Comparison of ENCODE assay signal across 1 cellular context in genomic region chr10:103757531-103758293, GRCh38.
TF ChIP-seq lines count a peak whose summit lies in the region.

No MANE protein-coding gene starts in this region.

TF ChIP-seq in H1, 55 proteins besides CTCF, POLR2A, EP300 and RAD21 (continued from another document):
- TF ChIP-seq POLR2AphosphoS5 (IDR thresholded peaks at IDR 0.05; ENCODE audit: low read depth, low read length) = no peak
- TF ChIP-seq ATF3 (IDR thresholded peaks at IDR 0.05; ENCODE audit: insufficient read depth, low read depth, low read length) = no peak
- no peak for TF ChIP-seq SIRT6 (IDR thresholded peaks at IDR 0.05; ENCODE audit: low read length)
- TF ChIP-seq RFX5 (IDR thresholded peaks at IDR 0.05; ENCODE audit: borderline replicate concordance, low read depth, low read length) = no peak
- TF ChIP-seq SP2 (IDR thresholded peaks at IDR 0.05; ENCODE audit: low read length) = no peak
- peak; percentile 82; the same call in 1 of the 2 replicates for TF ChIP-seq BACH1 (IDR thresholded peaks at IDR 0.05; ENCODE audit: low read length)
- no peak for TF ChIP-seq PHF8 (conservative IDR thresholded peaks at IDR 0.05; ENCODE audit: low read depth, low read length)
- TF ChIP-seq SUZ12 (IDR thresholded peaks at IDR 0.05; ENCODE audit: low read length) = no peak
- peak; percentile 51; the same call in 1 of the 2 replicates for TF ChIP-seq SP1 (IDR thresholded peaks at IDR 0.05; ENCODE audit: low read depth, low read length)
- TF ChIP-seq EZH2 (IDR thresholded peaks at IDR 0.05; ENCODE audit: low read depth, low read length, severe bottlenecking) = no peak
- TF ChIP-seq TAF1 (IDR thresholded peaks at IDR 0.05; ENCODE audit: low read depth, low read length) = no peak
- TF ChIP-seq CEBPB (IDR thresholded peaks at IDR 0.05; ENCODE audit: low read depth, low read length) = no peak
- TF ChIP-seq ZNF274 (IDR thresholded peaks at IDR 0.05; ENCODE audit: borderline replicate concordance, extremely low read depth, low read length) = no peak
- TF ChIP-seq, protein P1, sequence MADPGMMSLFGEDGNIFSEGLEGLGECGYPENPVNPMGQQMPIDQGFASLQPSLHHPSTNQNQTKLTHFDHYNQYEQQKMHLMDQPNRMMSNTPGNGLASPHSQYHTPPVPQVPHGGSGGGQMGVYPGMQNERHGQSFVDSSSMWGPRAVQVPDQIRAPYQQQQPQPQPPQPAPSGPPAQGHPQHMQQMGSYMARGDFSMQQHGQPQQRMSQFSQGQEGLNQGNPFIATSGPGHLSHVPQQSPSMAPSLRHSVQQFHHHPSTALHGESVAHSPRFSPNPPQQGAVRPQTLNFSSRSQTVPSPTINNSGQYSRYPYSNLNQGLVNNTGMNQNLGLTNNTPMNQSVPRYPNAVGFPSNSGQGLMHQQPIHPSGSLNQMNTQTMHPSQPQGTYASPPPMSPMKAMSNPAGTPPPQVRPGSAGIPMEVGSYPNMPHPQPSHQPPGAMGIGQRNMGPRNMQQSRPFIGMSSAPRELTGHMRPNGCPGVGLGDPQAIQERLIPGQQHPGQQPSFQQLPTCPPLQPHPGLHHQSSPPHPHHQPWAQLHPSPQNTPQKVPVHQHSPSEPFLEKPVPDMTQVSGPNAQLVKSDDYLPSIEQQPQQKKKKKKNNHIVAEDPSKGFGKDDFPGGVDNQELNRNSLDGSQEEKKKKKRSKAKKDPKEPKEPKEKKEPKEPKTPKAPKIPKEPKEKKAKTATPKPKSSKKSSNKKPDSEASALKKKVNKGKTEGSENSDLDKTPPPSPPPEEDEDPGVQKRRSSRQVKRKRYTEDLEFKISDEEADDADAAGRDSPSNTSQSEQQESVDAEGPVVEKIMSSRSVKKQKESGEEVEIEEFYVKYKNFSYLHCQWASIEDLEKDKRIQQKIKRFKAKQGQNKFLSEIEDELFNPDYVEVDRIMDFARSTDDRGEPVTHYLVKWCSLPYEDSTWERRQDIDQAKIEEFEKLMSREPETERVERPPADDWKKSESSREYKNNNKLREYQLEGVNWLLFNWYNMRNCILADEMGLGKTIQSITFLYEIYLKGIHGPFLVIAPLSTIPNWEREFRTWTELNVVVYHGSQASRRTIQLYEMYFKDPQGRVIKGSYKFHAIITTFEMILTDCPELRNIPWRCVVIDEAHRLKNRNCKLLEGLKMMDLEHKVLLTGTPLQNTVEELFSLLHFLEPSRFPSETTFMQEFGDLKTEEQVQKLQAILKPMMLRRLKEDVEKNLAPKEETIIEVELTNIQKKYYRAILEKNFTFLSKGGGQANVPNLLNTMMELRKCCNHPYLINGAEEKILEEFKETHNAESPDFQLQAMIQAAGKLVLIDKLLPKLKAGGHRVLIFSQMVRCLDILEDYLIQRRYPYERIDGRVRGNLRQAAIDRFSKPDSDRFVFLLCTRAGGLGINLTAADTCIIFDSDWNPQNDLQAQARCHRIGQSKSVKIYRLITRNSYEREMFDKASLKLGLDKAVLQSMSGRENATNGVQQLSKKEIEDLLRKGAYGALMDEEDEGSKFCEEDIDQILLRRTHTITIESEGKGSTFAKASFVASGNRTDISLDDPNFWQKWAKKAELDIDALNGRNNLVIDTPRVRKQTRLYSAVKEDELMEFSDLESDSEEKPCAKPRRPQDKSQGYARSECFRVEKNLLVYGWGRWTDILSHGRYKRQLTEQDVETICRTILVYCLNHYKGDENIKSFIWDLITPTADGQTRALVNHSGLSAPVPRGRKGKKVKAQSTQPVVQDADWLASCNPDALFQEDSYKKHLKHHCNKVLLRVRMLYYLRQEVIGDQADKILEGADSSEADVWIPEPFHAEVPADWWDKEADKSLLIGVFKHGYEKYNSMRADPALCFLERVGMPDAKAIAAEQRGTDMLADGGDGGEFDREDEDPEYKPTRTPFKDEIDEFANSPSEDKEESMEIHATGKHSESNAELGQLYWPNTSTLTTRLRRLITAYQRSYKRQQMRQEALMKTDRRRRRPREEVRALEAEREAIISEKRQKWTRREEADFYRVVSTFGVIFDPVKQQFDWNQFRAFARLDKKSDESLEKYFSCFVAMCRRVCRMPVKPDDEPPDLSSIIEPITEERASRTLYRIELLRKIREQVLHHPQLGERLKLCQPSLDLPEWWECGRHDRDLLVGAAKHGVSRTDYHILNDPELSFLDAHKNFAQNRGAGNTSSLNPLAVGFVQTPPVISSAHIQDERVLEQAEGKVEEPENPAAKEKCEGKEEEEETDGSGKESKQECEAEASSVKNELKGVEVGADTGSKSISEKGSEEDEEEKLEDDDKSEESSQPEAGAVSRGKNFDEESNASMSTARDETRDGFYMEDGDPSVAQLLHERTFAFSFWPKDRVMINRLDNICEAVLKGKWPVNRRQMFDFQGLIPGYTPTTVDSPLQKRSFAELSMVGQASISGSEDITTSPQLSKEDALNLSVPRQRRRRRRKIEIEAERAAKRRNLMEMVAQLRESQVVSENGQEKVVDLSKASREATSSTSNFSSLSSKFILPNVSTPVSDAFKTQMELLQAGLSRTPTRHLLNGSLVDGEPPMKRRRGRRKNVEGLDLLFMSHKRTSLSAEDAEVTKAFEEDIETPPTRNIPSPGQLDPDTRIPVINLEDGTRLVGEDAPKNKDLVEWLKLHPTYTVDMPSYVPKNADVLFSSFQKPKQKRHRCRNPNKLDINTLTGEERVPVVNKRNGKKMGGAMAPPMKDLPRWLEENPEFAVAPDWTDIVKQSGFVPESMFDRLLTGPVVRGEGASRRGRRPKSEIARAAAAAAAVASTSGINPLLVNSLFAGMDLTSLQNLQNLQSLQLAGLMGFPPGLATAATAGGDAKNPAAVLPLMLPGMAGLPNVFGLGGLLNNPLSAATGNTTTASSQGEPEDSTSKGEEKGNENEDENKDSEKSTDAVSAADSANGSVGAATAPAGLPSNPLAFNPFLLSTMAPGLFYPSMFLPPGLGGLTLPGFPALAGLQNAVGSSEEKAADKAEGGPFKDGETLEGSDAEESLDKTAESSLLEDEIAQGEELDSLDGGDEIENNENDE (IDR thresholded peaks at IDR 0.05; ENCODE audit: insufficient replicate concordance, low read length) = no peak
- no peak for TF ChIP-seq CBX8 (IDR thresholded peaks at IDR 0.05; ENCODE audit: borderline replicate concordance, low read depth, low read length)
- TF ChIP-seq NRF1 (IDR thresholded peaks at IDR 0.05; ENCODE audit: low read depth, low read length) = no peak
- TF ChIP-seq BRCA1 (IDR thresholded peaks at IDR 0.05; ENCODE audit: low read depth, low read length) = no peak
- TF ChIP-seq USF2 (IDR thresholded peaks at IDR 0.05; ENCODE audit: low read length) = no peak
- TF ChIP-seq SIX5 (IDR thresholded peaks at IDR 0.05; ENCODE audit: low read depth, low read length) = no peak
- TF ChIP-seq CREB1 (IDR thresholded peaks at IDR 0.05) = no peak
- TF ChIP-seq CHD2 (IDR thresholded peaks at IDR 0.05; ENCODE audit: low read length) = no peak
- no peak for TF ChIP-seq SP4 (IDR thresholded peaks at IDR 0.05; ENCODE audit: low read length)
- no peak for TF ChIP-seq RBBP5 (IDR thresholded peaks at IDR 0.05; ENCODE audit: borderline replicate concordance, low read depth, low read length)
- TF ChIP-seq KDM4A (IDR thresholded peaks at IDR 0.05; ENCODE audit: low read depth, low read length, severe bottlenecking) = no peak
- no peak for TF ChIP-seq JUN (IDR thresholded peaks at IDR 0.05; ENCODE audit: low read depth, low read length)
- no peak for TF ChIP-seq SIN3A (conservative IDR thresholded peaks at IDR 0.05 in 1 of 2, IDR thresholded peaks at IDR 0.05 in 1 of 2; ENCODE audit: low read depth in 1 of 2, low read length in 2 of 2)
- no peak for TF ChIP-seq TCF12 (IDR thresholded peaks at IDR 0.05; ENCODE audit: low read depth, low read length)
